Comparison of ENCODE assay signal across 11 cellular contexts in genomic region chr18:48829443-48830149, GRCh38.
A peak's percentile ranks its signal among the peaks of the same experiment; 100 is the strongest.
DNase-seq lines count a peak whose midpoint lies in the region; ATAC-seq and TF ChIP-seq lines count a peak whose summit lies in the region.
"Had no signal": no experiment of that assay in that cellular context is flagged by ENCODE, and none has a peak within 500 bp of the region (broad histone marks: within the 10 kb centered on the region; RNA-seq: fewer than 3 reads in every experiment).

No MANE protein-coding gene starts in this region.

- H3K27ac ChIP-seq in H9 (ENCODE audit: insufficient read length, low read depth, low read length) (no peak overlapping the region), trophoblast cell (ENCODE audit: low read depth, low read length) (peak overlapping the region; percentile 15)
- H3K27ac ChIP-seq: PC-9 had no signal

- H3K23ac ChIP-seq in H9 (ENCODE audit: insufficient read length, low read depth, low read length) = no peak overlapping the region
- H3K23ac ChIP-seq in trophoblast cell (ENCODE audit: low read length) = no peak overlapping the region

- H3K56ac ChIP-seq in H9 (ENCODE audit: insufficient read length, low read depth, low read length) = no peak overlapping the region

- ATAC-seq in GM18870 (IDR thresholded peaks at IDR 0.05; ENCODE audit: unreplicated experiment) = no peak

- no peak overlapping the region for H2BK15ac ChIP-seq in H9 (ENCODE audit: low read depth, low read length)

- peaks cover 9% of the 10 kb centered on the region for H3K4me1 ChIP-seq in H9 (ENCODE audit: insufficient read depth, low read length)
- peaks cover 68 to 71% of the 10 kb centered on the region in 2 experiments for H3K4me1 ChIP-seq in trophoblast cell (ENCODE audit: control insufficient read depth in 1 of 2, insufficient read depth in 2 of 2, low read length in 2 of 2)

- no peaks in the 10 kb centered on the region for H3K36me3 ChIP-seq in trophoblast cell (ENCODE audit: control insufficient read depth in 1 of 2, insufficient read depth in 2 of 2, low read length in 2 of 2)

- H2AFZ ChIP-seq in H9 (ENCODE audit: low read length) = no peak overlapping the region
- peak overlapping the region; percentile 23 for H2AFZ ChIP-seq in trophoblast cell (ENCODE audit: insufficient read depth, low read length, poor library complexity)
- H2AFZ ChIP-seq: PC-9 had no signal

- H2BK12ac ChIP-seq in H9 (ENCODE audit: insufficient read length, low read depth, low read length) (no peak overlapping the region), trophoblast cell (ENCODE audit: low read length) (peak overlapping the region; percentile 97)

- no CpG with 5 or more reads among the region's 13 CpGs for WGBS in H9 (ENCODE audit: extremely low coverage, insufficient read length, low lambda C conversion rate)
- no CpG with 5 or more reads among the region's 13 CpGs for WGBS in trophoblast cell (ENCODE audit: extremely low coverage, insufficient coverage, insufficient read length)

- H3K79me1 ChIP-seq in H9 (ENCODE audit: insufficient read depth, low read depth, low read length, poor library complexity, severe bottlenecking) (no peaks in the 10 kb centered on the region), trophoblast cell (ENCODE audit: low read length) (peaks cover 69% of the 10 kb centered on the region)

- H2BK5ac ChIP-seq in H9 (ENCODE audit: insufficient read length, low read length) (no peak overlapping the region), trophoblast cell (ENCODE audit: low read depth, low read length, poor library complexity) (peak overlapping the region; percentile 64)

- H2AK5ac ChIP-seq in H9 (ENCODE audit: insufficient read length, low read length) (no peak overlapping the region), trophoblast cell (ENCODE audit: low read length) (peak overlapping the region; percentile 97)

- H3K36me3 Mint-ChIP-seq in H9 (ENCODE audit: insufficient read depth in 1 of 3, low read depth in 3 of 3) (no peaks in the 10 kb centered on the region), endothelial cell (ENCODE audit: low read depth, unreplicated experiment) (no peaks in the 10 kb centered on the region)

- H3K27me3 Mint-ChIP-seq in H9 (ENCODE audit: low read depth) (no peaks in the 10 kb centered on the region; the same call in 1 of the 2 replicates), endothelial cell (ENCODE audit: unreplicated experiment) (peaks cover 4% of the 10 kb centered on the region)

- H3K4me3 ChIP-seq in trophoblast cell (ENCODE audit: low read depth, low read length) = no peak overlapping the region
- H3K4me3 ChIP-seq: PC-9 had no signal

- no peak overlapping the region for H4K91ac ChIP-seq in H9 (ENCODE audit: insufficient read length, low read depth, low read length)
- H4K91ac ChIP-seq in trophoblast cell (ENCODE audit: low read depth, low read length) = peak overlapping the region; percentile 91

- no peak for TF ChIP-seq CTCF in H9 (conservative IDR thresholded peaks at IDR 0.05)
- no peak for TF ChIP-seq CTCF in endothelial cell (IDR thresholded peaks at IDR 0.05; ENCODE audit: unreplicated experiment)

- no peaks in the 10 kb centered on the region for H3K23me2 ChIP-seq in H9 (ENCODE audit: insufficient read length, low read depth, low read length, poor library complexity, severe bottlenecking)

- H2BK20ac ChIP-seq in H9 (ENCODE audit: low read depth, low read length, poor library complexity, severe bottlenecking) = no peak overlapping the region

- no peaks in the 10 kb centered on the region for H3K9me3 ChIP-seq in H9 (ENCODE audit: control insufficient read depth, low read depth, low read length)
- H3K9me3 ChIP-seq in trophoblast cell (ENCODE audit: insufficient read depth, low read depth, low read length) = no peaks in the 10 kb centered on the region

- H3K18ac ChIP-seq in H9 (ENCODE audit: insufficient read length, low read depth, low read length) = peak overlapping the region; percentile 40
- peak overlapping the region; percentile 91 for H3K18ac ChIP-seq in trophoblast cell (ENCODE audit: low read length)

- no peak overlapping the region for H4K5ac ChIP-seq in H9 (ENCODE audit: insufficient read length, low read depth, low read length)

- H3K27me3 ChIP-seq in H9 (ENCODE audit: insufficient read depth, low read length) (no peaks in the 10 kb centered on the region), trophoblast cell (ENCODE audit: insufficient read depth, low read length) (no peaks in the 10 kb centered on the region)

- no peak overlapping the region for H4K12ac ChIP-seq in trophoblast cell (ENCODE audit: low read depth, low read length)

- H3K4me2 ChIP-seq in H9 (ENCODE audit: insufficient read depth, insufficient read length, low read length) (no peak overlapping the region), trophoblast cell (ENCODE audit: low read length) (no peak overlapping the region)
- H3K4me2 ChIP-seq: PC-9 had no signal

- peak overlapping the region in 1 of 3 experiments; percentile 8; a peak in 2 of 7 replicates for H3K27ac Mint-ChIP-seq in H9
- H3K27ac Mint-ChIP-seq in endothelial cell (ENCODE audit: unreplicated experiment) = peak overlapping the region; percentile 61

- H3K9me3 Mint-ChIP-seq in H9 (no peaks in the 10 kb centered on the region), endothelial cell (ENCODE audit: unreplicated experiment) (no peaks in the 10 kb centered on the region)

- H3K79me2 ChIP-seq in H9 (ENCODE audit: insufficient read depth, low read length) = no peaks in the 10 kb centered on the region
- peaks cover 10% of the 10 kb centered on the region for H3K79me2 ChIP-seq in trophoblast cell (ENCODE audit: control insufficient read depth, insufficient read depth, low read length, poor library complexity)

- no peak overlapping the region for H3K9ac ChIP-seq in H9 (ENCODE audit: extremely low read depth, insufficient read length, low read length)
- H3K9ac ChIP-seq in trophoblast cell (ENCODE audit: low read length) = no peak overlapping the region

- H3T11ph ChIP-seq in H9 (ENCODE audit: low read length) = no peak overlapping the region

- H4K20me1 ChIP-seq in H9 (ENCODE audit: control insufficient read depth, insufficient read depth, insufficient read length) = no peaks in the 10 kb centered on the region

- peaks cover 61 to 70% of the 10 kb centered on the region in 2 experiments for H3K4me1 Mint-ChIP-seq in H9
- H3K4me1 Mint-ChIP-seq in endothelial cell (ENCODE audit: unreplicated experiment) = peaks cover 68% of the 10 kb centered on the region

- no peak overlapping the region; the same call in none of the 2 replicates for H3K14ac ChIP-seq in H9 (ENCODE audit: insufficient read depth, low read length)
- peak overlapping the region; percentile 91 for H3K14ac ChIP-seq in trophoblast cell (ENCODE audit: low read length)

- H4K8ac ChIP-seq in H9 (replicated peaks; ENCODE audit: insufficient read length, low read depth, low read length) (no peak overlapping the region), trophoblast cell (ENCODE audit: low read depth, low read length) (no peak overlapping the region)

- H2BK120ac ChIP-seq in H9 (ENCODE audit: low read depth, low read length, poor library complexity, severe bottlenecking) (no peak overlapping the region), trophoblast cell (ENCODE audit: insufficient read depth, low read length, poor library complexity) (peak overlapping the region; percentile 75)

- H3K4me3 Mint-ChIP-seq in H9 (peak overlapping the region in 1 of 2 experiments; percentile 61; a peak in 2 of 5 replicates), endothelial cell (ENCODE audit: unreplicated experiment) (no peak overlapping the region)

- H3K4ac ChIP-seq in H9 (ENCODE audit: low read depth, low read length) (no peak overlapping the region), trophoblast cell (ENCODE audit: low read depth, low read length) (peak overlapping the region; percentile 68)

- peak; percentile 64 for DNase-seq in H9
- DNase-seq in OCI-M1 (lab: John Stamatoyannopoulos, UW) = peak; percentile 58
- DNase-seq in endothelial cell (ENCODE audit: low spot score) = no peak
- no peak for DNase-seq in trophoblast cell
- no peak for DNase-seq in activated naive CD4-positive, alpha-beta T cell treated with Interleukin-2 at 50 U/mL for 16 hours
- no peak for DNase-seq in NCI-H748 (lab: John Stamatoyannopoulos, UW; ENCODE audit: unreplicated experiment)
- no peak for DNase-seq in effector CD8-positive, alpha-beta T cell (lab: John Stamatoyannopoulos, UW)
- DNase-seq: MM.1S, PC-9, small intestine had no signal

Comparison
In these comparisons a context has a peak if more than half of its experiments do, and no peak if none do; other contexts are left out.
1. DNase-seq: peak in H9 (single experiment) and OCI-M1 (single experiment); none in endothelial cell (single experiment), trophoblast cell (0 of 2), activated naive CD4-positive, alpha-beta T cell treated with Interleukin-2 at 50 U/mL for 16 hours (single experiment), NCI-H748 (single experiment) and effector CD8-positive, alpha-beta T cell (single experiment).